ENCODE assay signal across 1 cellular context in genomic region chr19:42239544-42240220, GRCh38.
TF ChIP-seq lines count a peak whose summit lies in the region.

No MANE protein-coding gene starts in this region.

TF ChIP-seq in A549, 52 proteins besides CTCF, POLR2A, EP300 and RAD21:
- no peak for TF ChIP-seq MYC (IDR thresholded peaks at IDR 0.05; ENCODE audit: borderline replicate concordance, low read length)
- peak; percentile 88 for TF ChIP-seq MAFK (IDR thresholded peaks at IDR 0.05; ENCODE audit: partially characterized antibody)
